In genomic region chr11:130315354-130315970, GRCh38 we compare ENCODE assay signal across 8 cellular contexts. TPM values are rescaled to one million over a fixed set of nuclear protein-coding genes. Genes with fewer than 3 reads are reported as not detected.
DNase-seq lines count a peak whose midpoint lies in the region; ATAC-seq lines count a peak whose summit lies in the region.

No MANE protein-coding gene starts in this region.

- CTCF ChIA-PET in activated CD4-positive, alpha-beta T cell treated with anti-CD3 and anti-CD28 coated beads for 36 hours (lab: Charles Lee): no interaction called here

- H3K4me1 ChIP-seq in mesodermal cell (ENCODE audit: control insufficient read depth, insufficient read depth, low read length, poor library complexity, severe bottlenecking): peaks cover 2% of the 10 kb centered on the region

- DNase-seq in DMS153 treated with DMSO at 0.1 percent for 48 hours (lab: John Stamatoyannopoulos, UW; ENCODE audit: unreplicated experiment) (peak; percentile 63), DMS153 (lab: John Stamatoyannopoulos, UW) (no peak)
- peak; percentile 72 for DNase-seq in activated CD4-positive, alpha-beta T cell treated with anti-CD3 and anti-CD28 coated beads for 36 hours
- peak; percentile 10 for DNase-seq in stimulated activated CD8-positive, alpha-beta memory T cell treated with anti-CD3 and anti-CD28 coated beads, Interleukin-7, amount 100 ng/mL, for 24 hours (ENCODE audit: low read depth)

- intact Hi-C loops in activated CD4-positive, alpha-beta T cell treated with anti-CD3 and anti-CD28 coated beads for 36 hours (cut with DNase I, micrococcal nuclease): loop anchor here in 1 of 2 experiments (2.0 to 10.0 kb wide), 4 partner anchors 501 to 1041 kb away; partner anchors contain the start of genes SNX19 and TMEM45B
- intact Hi-C loops in dendritic cell treated with granulocyte-macrophage colony-stimulating factor and Interleukin-4, amounts not matched to agents 40 ng/mL and 50 ng/mL, for 4 days (cut with micrococcal nuclease): loop anchor here (5.0 to 10.0 kb wide), 3 partner anchors 117 to 602 kb away; partner anchors contain the start of genes NFRKB and SNX19

- ATAC-seq in HG03354 (IDR thresholded peaks at IDR 0.05; ENCODE audit: poor library complexity, severe bottlenecking, unreplicated experiment) (peak; percentile 44), HG03097 (IDR thresholded peaks at IDR 0.05; ENCODE audit: low FRiP score, unreplicated experiment) (no peak)
- peak; percentile 54 for ATAC-seq in activated CD4-positive, alpha-beta T cell treated with anti-CD3 and anti-CD28 coated beads for 36 hours

- H3K36me3 Mint-ChIP-seq in activated CD4-positive, alpha-beta T cell treated with anti-CD3 and anti-CD28 coated beads for 36 hours (ENCODE audit: low read depth): peaks cover 4% of the 10 kb centered on the region
- no peaks in the 10 kb centered on the region for H3K36me3 Mint-ChIP-seq in dendritic cell treated with granulocyte-macrophage colony-stimulating factor and Interleukin-4, amounts not matched to agents 40 ng/mL and 50 ng/mL, for 4 days (ENCODE audit: low read depth)

- no peaks in the 10 kb centered on the region for H3K9me3 ChIP-seq in mesodermal cell (ENCODE audit: control insufficient read depth, low read length)

- POLR2A ChIA-PET in activated CD4-positive, alpha-beta T cell treated with anti-CD3 and anti-CD28 coated beads for 36 hours (lab: Charles Lee): no interaction called here

- peak overlapping the region; percentile 95 for H3K27ac Mint-ChIP-seq in activated CD4-positive, alpha-beta T cell treated with anti-CD3 and anti-CD28 coated beads for 36 hours
- peak overlapping the region; percentile 84 for H3K27ac Mint-ChIP-seq in dendritic cell treated with granulocyte-macrophage colony-stimulating factor and Interleukin-4, amounts not matched to agents 40 ng/mL and 50 ng/mL, for 4 days

- peaks cover 36% of the 10 kb centered on the region for H3K4me1 Mint-ChIP-seq in activated CD4-positive, alpha-beta T cell treated with anti-CD3 and anti-CD28 coated beads for 36 hours
- peaks cover 25% of the 10 kb centered on the region for H3K4me1 Mint-ChIP-seq in dendritic cell treated with granulocyte-macrophage colony-stimulating factor and Interleukin-4, amounts not matched to agents 40 ng/mL and 50 ng/mL, for 4 days (ENCODE audit: low read depth)

- H3K4me3 Mint-ChIP-seq in activated CD4-positive, alpha-beta T cell treated with anti-CD3 and anti-CD28 coated beads for 36 hours: peak overlapping the region; percentile 83
- H3K4me3 Mint-ChIP-seq in dendritic cell treated with granulocyte-macrophage colony-stimulating factor and Interleukin-4, amounts not matched to agents 40 ng/mL and 50 ng/mL, for 4 days: peak overlapping the region; percentile 73

- no peaks in the 10 kb centered on the region for H3K9me3 Mint-ChIP-seq in activated CD4-positive, alpha-beta T cell treated with anti-CD3 and anti-CD28 coated beads for 36 hours (ENCODE audit: low read depth)
- no peaks in the 10 kb centered on the region for H3K9me3 Mint-ChIP-seq in dendritic cell treated with granulocyte-macrophage colony-stimulating factor and Interleukin-4, amounts not matched to agents 40 ng/mL and 50 ng/mL, for 4 days

- no peaks in the 10 kb centered on the region for H3K36me3 ChIP-seq in mesodermal cell (ENCODE audit: control insufficient read depth, insufficient read depth, low read length)

- peak overlapping the region; percentile 32 for H3K4me3 ChIP-seq in mesodermal cell (ENCODE audit: extremely low read depth, insufficient read depth, low read length, poor library complexity, severe bottlenecking)

- H3K27ac ChIP-seq in mesodermal cell (ENCODE audit: low read depth, low read length, severe bottlenecking): no peak overlapping the region

- H3K27me3 Mint-ChIP-seq in activated CD4-positive, alpha-beta T cell treated with anti-CD3 and anti-CD28 coated beads for 36 hours: no peaks in the 10 kb centered on the region
- H3K27me3 Mint-ChIP-seq in dendritic cell treated with granulocyte-macrophage colony-stimulating factor and Interleukin-4, amounts not matched to agents 40 ng/mL and 50 ng/mL, for 4 days: peaks cover 11% of the 10 kb centered on the region

- WGBS in mesodermal cell (ENCODE audit: insufficient coverage in 2 of 2), 2 experiments: 89 to 94% methylated on average over 29 to 36 of the region's 38 CpGs

RNA-seq across cellular contexts. Expression of gene ZBTB44, which starts 0.7 kb away (rescaled TPM):
- total RNA-seq in activated CD4-positive, alpha-beta T cell treated with anti-CD3 and anti-CD28 coated beads for 36 hours: 10 to 100 TPM; 38.2 to 49.4 TPM
- 17.8 TPM for polyA plus RNA-seq in mesodermal cell (2013, experiment 1 of 2)
- polyA plus RNA-seq in mesodermal cell (2013, experiment 2 of 2): 18.6 TPM
